In genomic region chr15:39381517-39381916, GRCh38 we compare ENCODE assay signal across 2 cellular contexts.
TF ChIP-seq lines count a peak whose summit lies in the region.

No MANE protein-coding gene starts in this region.

TF ChIP-seq in GM12878, 131 proteins besides CTCF, POLR2A, EP300 and RAD21 (continued from another document):
- TF ChIP-seq SKIL (IDR thresholded peaks at IDR 0.05; ENCODE audit: low read depth, poor library complexity, severe bottlenecking): no peak
- no peak for TF ChIP-seq NRF1 (conservative IDR thresholded peaks at IDR 0.05; ENCODE audit: low read depth, low read length)
- TF ChIP-seq ZNF24 (IDR thresholded peaks at IDR 0.05): peak; percentile 85
- TF ChIP-seq CHD1 (IDR thresholded peaks at IDR 0.05; ENCODE audit: low read depth, low read length): no peak
- no peak for TF ChIP-seq CHD4 (IDR thresholded peaks at IDR 0.05)
- TF ChIP-seq SREBF2 (IDR thresholded peaks at IDR 0.05; ENCODE audit: low read length): no peak
- no peak for TF ChIP-seq NBN (IDR thresholded peaks at IDR 0.05)
- TF ChIP-seq FOXM1 (IDR thresholded peaks at IDR 0.05; ENCODE audit: low read depth, low read length): no peak
- TF ChIP-seq RUNX3 (IDR thresholded peaks at IDR 0.05; ENCODE audit: low read length): peak; percentile 27; the same call in 1 of the 2 replicates
- TF ChIP-seq ATF7 (IDR thresholded peaks at IDR 0.05; ENCODE audit: low read depth): peak; percentile 34
- TF ChIP-seq, protein P1, sequence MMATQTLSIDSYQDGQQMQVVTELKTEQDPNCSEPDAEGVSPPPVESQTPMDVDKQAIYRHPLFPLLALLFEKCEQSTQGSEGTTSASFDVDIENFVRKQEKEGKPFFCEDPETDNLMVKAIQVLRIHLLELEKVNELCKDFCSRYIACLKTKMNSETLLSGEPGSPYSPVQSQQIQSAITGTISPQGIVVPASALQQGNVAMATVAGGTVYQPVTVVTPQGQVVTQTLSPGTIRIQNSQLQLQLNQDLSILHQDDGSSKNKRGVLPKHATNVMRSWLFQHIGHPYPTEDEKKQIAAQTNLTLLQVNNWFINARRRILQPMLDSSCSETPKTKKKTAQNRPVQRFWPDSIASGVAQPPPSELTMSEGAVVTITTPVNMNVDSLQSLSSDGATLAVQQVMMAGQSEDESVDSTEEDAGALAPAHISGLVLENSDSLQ (IDR thresholded peaks at IDR 0.05): 0 out of 2 replicates have a peak, but pooled peaks have one; percentile 19

TF ChIP-seq in WTC11, 78 proteins besides CTCF, POLR2A, EP300 and RAD21 (continued from another document):
- TF ChIP-seq HMGXB4 (CRISPR knock-in tag; IDR thresholded peaks at IDR 0.05): no peak
- TF ChIP-seq TEAD4 (CRISPR knock-in tag; IDR thresholded peaks at IDR 0.05): no peak
- TF ChIP-seq CREB1 (CRISPR knock-in tag; IDR thresholded peaks at IDR 0.05): no peak
